1 cellular context compared by ENCODE assay signal in genomic region chr4:95045429-95045828, GRCh38.
TF ChIP-seq lines count a peak whose summit lies in the region.

No MANE protein-coding gene starts in this region.

TF ChIP-seq in IMR-90, 13 proteins besides CTCF, POLR2A, EP300 and RAD21 (continued from another document):
- no peak for TF ChIP-seq ELK1 (IDR thresholded peaks at IDR 0.05; ENCODE audit: borderline replicate concordance, low read depth, low read length)
- TF ChIP-seq CEBPB (IDR thresholded peaks at IDR 0.05; ENCODE audit: low read depth, low read length), result no peak
- no peak for TF ChIP-seq USF2 (IDR thresholded peaks at IDR 0.05; ENCODE audit: low read depth, low read length)
- no peak for TF ChIP-seq BHLHE40 (IDR thresholded peaks at IDR 0.05; ENCODE audit: low read depth, low read length)
- TF ChIP-seq RCOR1 (IDR thresholded peaks at IDR 0.05; ENCODE audit: insufficient replicate concordance, low read length), result no peak
- TF ChIP-seq SMC3 (IDR thresholded peaks at IDR 0.05; ENCODE audit: low read depth, low read length), result no peak
- TF ChIP-seq CHD1 (IDR thresholded peaks at IDR 0.05; ENCODE audit: low read depth, low read length), result no peak
- TF ChIP-seq MAZ (IDR thresholded peaks at IDR 0.05; ENCODE audit: borderline replicate concordance, low read depth, low read length), result no peak
- no peak for TF ChIP-seq MAFK (IDR thresholded peaks at IDR 0.05; ENCODE audit: low read depth, low read length)
- TF ChIP-seq NFE2L2 (IDR thresholded peaks at IDR 0.05; ENCODE audit: low read depth, low read length), result no peak
- no peak for TF ChIP-seq RFX5 (IDR thresholded peaks at IDR 0.05; ENCODE audit: low read depth, low read length)
- TF ChIP-seq MXI1 (IDR thresholded peaks at IDR 0.05; ENCODE audit: borderline replicate concordance, low read depth, low read length), result no peak
TF ChIP-seq in IMR-90: peak in this region for 0.
